In the genomic region with DNA sequence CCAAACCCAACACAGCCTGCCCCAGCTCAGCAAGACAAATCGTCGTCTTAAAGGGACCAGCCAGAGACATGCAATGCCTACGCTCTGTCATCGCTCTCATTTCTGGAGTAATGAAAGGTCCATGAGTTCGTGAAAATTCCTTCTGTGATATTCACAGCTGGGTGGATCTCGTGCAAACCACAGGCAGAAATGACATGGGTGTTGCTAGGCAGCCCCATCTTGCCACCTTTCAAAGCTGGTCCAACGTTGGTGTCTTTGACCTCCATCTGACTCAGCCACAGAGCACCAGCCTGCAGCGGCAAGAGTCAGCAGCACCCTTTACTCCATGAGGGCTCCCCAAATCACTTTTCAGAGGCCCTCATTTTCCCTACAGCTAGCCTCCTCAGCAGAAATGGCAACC, we compare ENCODE assay signal across 25 cellular contexts.
DNase-seq lines count a peak whose midpoint lies in the region; ATAC-seq, FAIRE-seq and TF ChIP-seq lines count a peak whose summit lies in the region.
"Had no signal": no experiment of that assay in that cellular context is flagged by ENCODE, and none has a peak within 500 bp of the region (broad histone marks: within the 10 kb centered on the region; RNA-seq: fewer than 3 reads in every experiment).

No MANE protein-coding gene starts in this region.

- H3K27ac ChIP-seq in H9 (ENCODE audit: insufficient read length, low read depth, low read length), result no peak overlapping the region
- no peak overlapping the region for H3K27ac ChIP-seq in H1 (ENCODE audit: low read depth, low read length)
- H3K27ac ChIP-seq in CD8-positive, alpha-beta memory T cell (ENCODE audit: low read depth, low read length), result no peak overlapping the region
- H3K27ac ChIP-seq in naive thymus-derived CD4-positive, alpha-beta T cell (ENCODE audit: low read depth, low read length), result no peak overlapping the region
- H3K27ac ChIP-seq: BLaER1 treated with 17β-estradiol and CSF1 and Interleukin-3, amounts not matched to agents 10 nM and 100 nM had no signal

- H4K20me1 ChIP-seq in H9 (ENCODE audit: control insufficient read depth, insufficient read depth, insufficient read length) (no peaks in the 10 kb centered on the region), H1 (replicated peaks in 1 of 2; ENCODE audit: control insufficient read depth in 1 of 2, insufficient read depth in 2 of 2, low read length in 2 of 2) (no peaks in the 10 kb centered on the region)
- H4K20me1 ChIP-seq: BLaER1 treated with 17β-estradiol and CSF1 and Interleukin-3, amounts not matched to agents 10 nM and 100 nM had no signal

- peaks cover 9 to 12% of the 10 kb centered on the region in 2 experiments for H3K9me3 Mint-ChIP-seq in H9
- H3K9me3 Mint-ChIP-seq in nephron progenitor cell, result peaks cover 10% of the 10 kb centered on the region
- peaks cover 0 to 4% (median 2%) of the 10 kb centered on the region in 5 donors for H3K9me3 Mint-ChIP-seq in CD8-positive, alpha-beta memory T cell
- H3K9me3 Mint-ChIP-seq in naive thymus-derived CD4-positive, alpha-beta T cell, result peaks cover 0 to 7% (median 2%) of the 10 kb centered on the region in 11 donors

- peak overlapping the region; percentile 51; the same call in 1 of the 2 replicates for H3K14ac ChIP-seq in H9 (ENCODE audit: insufficient read depth, low read length)
- peak overlapping the region; percentile 38 for H3K14ac ChIP-seq in H1 (ENCODE audit: insufficient read length)

- H3K4me1 Mint-ChIP-seq in H9 (peaks cover 75 to 80% of the 10 kb centered on the region in 2 experiments), nephron progenitor cell (peaks cover 87% of the 10 kb centered on the region)
- no peaks in the 10 kb centered on the region for H3K4me1 Mint-ChIP-seq in CD8-positive, alpha-beta memory T cell
- peaks cover 0 to 5% (median 0%) of the 10 kb centered on the region in 7 donors for H3K4me1 Mint-ChIP-seq in naive thymus-derived CD4-positive, alpha-beta T cell

- H3K9ac ChIP-seq in H9 (ENCODE audit: extremely low read depth, insufficient read length, low read length) (no peak overlapping the region), H1 (replicated peaks in 1 of 4; ENCODE audit: extremely low read depth in 1 of 4, low read depth in 3 of 4, low read length in 3 of 4) (no peak overlapping the region)
- H3K9ac ChIP-seq: BLaER1 treated with 17β-estradiol and CSF1 and Interleukin-3, amounts not matched to agents 10 nM and 100 nM had no signal

- no peak for FAIRE-seq in H1 (lab: Jason Lieb, UNC)
- FAIRE-seq: GM12891 had no signal

- no peaks in the 10 kb centered on the region; a peak in 1 of 8 replicates for H3K36me3 ChIP-seq in H1 (ENCODE audit: control insufficient read depth in 2 of 4, insufficient read depth in 4 of 4, low read length in 3 of 4)
- H3K36me3 ChIP-seq in CD8-positive, alpha-beta memory T cell (ENCODE audit: insufficient read depth, low read length), result no peaks in the 10 kb centered on the region
- no peaks in the 10 kb centered on the region for H3K36me3 ChIP-seq in naive thymus-derived CD4-positive, alpha-beta T cell (ENCODE audit: control insufficient read depth in 2 of 3, insufficient read depth in 3 of 3, low read length in 3 of 3)
- H3K36me3 ChIP-seq: BLaER1 treated with 17β-estradiol and CSF1 and Interleukin-3, amounts not matched to agents 10 nM and 100 nM; MG63 had no signal

- H2BK120ac ChIP-seq in H9 (ENCODE audit: low read depth, low read length, poor library complexity, severe bottlenecking) (no peak overlapping the region), H1 (replicated peaks; ENCODE audit: low read depth, low read length) (peak overlapping the region; percentile 10)

- H2BK20ac ChIP-seq in H9 (ENCODE audit: low read depth, low read length, poor library complexity, severe bottlenecking), result no peak overlapping the region
- no peak overlapping the region for H2BK20ac ChIP-seq in H1 (ENCODE audit: low read length)

- H4K8ac ChIP-seq in H9 (replicated peaks; ENCODE audit: insufficient read length, low read depth, low read length) (no peak overlapping the region), H1 (ENCODE audit: extremely low read depth, insufficient read depth, low read length) (no peak overlapping the region)

- no peak for TF ChIP-seq RAD21 in H1 (IDR thresholded peaks at IDR 0.05 in 1 of 2, conservative IDR thresholded peaks at IDR 0.05 in 1 of 2; ENCODE audit: low read depth in 2 of 2, low read length in 2 of 2)

- no peak for ATAC-seq in naive thymus-derived CD4-positive, alpha-beta T cell
- no peak for ATAC-seq in GM18520 (IDR thresholded peaks at IDR 0.05; ENCODE audit: unreplicated experiment)
- ATAC-seq: Panc1 had no signal

- H3K23me2 ChIP-seq in H9 (ENCODE audit: insufficient read length, low read depth, low read length, poor library complexity, severe bottlenecking) (no peaks in the 10 kb centered on the region), H1 (ENCODE audit: low read depth, low read length) (no peaks in the 10 kb centered on the region)

- H3K4me1 ChIP-seq in H9 (ENCODE audit: insufficient read depth, low read length) (peaks cover 24% of the 10 kb centered on the region), H1 (replicated peaks in 1 of 4; ENCODE audit: control insufficient read depth in 3 of 4, insufficient read depth in 4 of 4, low read length in 3 of 4) (peaks cover 17 to 37% (median 33%) of the 10 kb centered on the region in 4 experiments)
- no peaks in the 10 kb centered on the region for H3K4me1 ChIP-seq in CD8-positive, alpha-beta memory T cell (ENCODE audit: insufficient read depth, low read length)
- no peaks in the 10 kb centered on the region for H3K4me1 ChIP-seq in naive thymus-derived CD4-positive, alpha-beta T cell (ENCODE audit: control insufficient read depth in 2 of 2, insufficient read depth in 2 of 2, low read length in 2 of 2)
- H3K4me1 ChIP-seq: BLaER1 treated with 17β-estradiol and CSF1 and Interleukin-3, amounts not matched to agents 10 nM and 100 nM had no signal

- H3K36me3 Mint-ChIP-seq in H9 (ENCODE audit: insufficient read depth in 1 of 3, low read depth in 3 of 3), result peaks cover 5 to 10% (median 10%) of the 10 kb centered on the region in 3 experiments; a peak in 6 of 7 replicates
- H3K36me3 Mint-ChIP-seq in nephron progenitor cell (ENCODE audit: low read depth), result peaks cover 15% of the 10 kb centered on the region
- no peaks in the 10 kb centered on the region for H3K36me3 Mint-ChIP-seq in CD8-positive, alpha-beta memory T cell
- no peaks in the 10 kb centered on the region for H3K36me3 Mint-ChIP-seq in naive thymus-derived CD4-positive, alpha-beta T cell

- H3K27me3 ChIP-seq in H9 (ENCODE audit: insufficient read depth, low read length), result no peaks in the 10 kb centered on the region
- H3K27me3 ChIP-seq in H1 (replicated peaks in 1 of 4; ENCODE audit: control insufficient read depth in 3 of 4, extremely low read depth in 1 of 4, insufficient read depth in 3 of 4, low read length in 3 of 4), result no peaks in the 10 kb centered on the region; a peak in 2 of 7 replicates
- H3K27me3 ChIP-seq in CD8-positive, alpha-beta memory T cell (ENCODE audit: insufficient read depth, low read length, poor library complexity, severe bottlenecking), result no peaks in the 10 kb centered on the region
- no peaks in the 10 kb centered on the region for H3K27me3 ChIP-seq in naive thymus-derived CD4-positive, alpha-beta T cell (ENCODE audit: control insufficient read depth in 2 of 2, insufficient read depth in 2 of 2, low read length in 2 of 2)
- H3K27me3 ChIP-seq: BLaER1 treated with 17β-estradiol and CSF1 and Interleukin-3, amounts not matched to agents 10 nM and 100 nM; MG63 had no signal

- no peak for TF ChIP-seq EP300 in H1 (IDR thresholded peaks at IDR 0.05; ENCODE audit: borderline replicate concordance in 1 of 2, low read depth in 2 of 2, low read length in 2 of 2)

- H3K56ac ChIP-seq in H9 (ENCODE audit: insufficient read length, low read depth, low read length), result no peak overlapping the region
- no peak overlapping the region for H3K56ac ChIP-seq in H1 (replicated peaks; ENCODE audit: insufficient read length, low read depth, low read length)

- POLR2A ChIA-PET in H1 (lab: Charles Lee; ENCODE audit: partially characterized antibody), result no interaction called here
- POLR2A ChIA-PET in CD8-positive, alpha-beta memory T cell (lab: Charles Lee), result no interaction called here
- POLR2A ChIA-PET in naive thymus-derived CD4-positive, alpha-beta T cell (lab: Charles Lee), result no interaction called here

- H3K4me3 Mint-ChIP-seq in H9 (no peak overlapping the region), nephron progenitor cell (peak overlapping the region; percentile 55)
- H3K4me3 Mint-ChIP-seq in CD8-positive, alpha-beta memory T cell, result no peak overlapping the region
- H3K4me3 Mint-ChIP-seq in naive thymus-derived CD4-positive, alpha-beta T cell, result no peak overlapping the region
- H3K4me3 Mint-ChIP-seq: CD4-positive, alpha-beta T cell had no signal

- no peak overlapping the region for H2AK5ac ChIP-seq in H9 (ENCODE audit: insufficient read length, low read length)
- H2AK5ac ChIP-seq in H1 (ENCODE audit: low read depth, low read length), result peak overlapping the region; percentile 67

- TF ChIP-seq CTCF in AG10803 (conservative IDR thresholded peaks at IDR 0.05; ENCODE audit: low read length) (no peak), H9 (conservative IDR thresholded peaks at IDR 0.05) (no peak), H1 (IDR thresholded peaks at IDR 0.05; ENCODE audit: control extremely low read depth in 1 of 3, insufficient read depth in 1 of 3, low read depth in 1 of 3, low read length in 3 of 3) (no peak), nephron progenitor cell (IDR thresholded peaks at IDR 0.05) (no peak)

- no peak overlapping the region for H3K4me3 ChIP-seq in AG10803 (ENCODE audit: low read length)
- no peak overlapping the region for H3K4me3 ChIP-seq in H1 (ENCODE audit: extremely low read depth in 1 of 4, insufficient read depth in 2 of 4, low read depth in 3 of 4, low read length in 4 of 4)
- H3K4me3 ChIP-seq in CD8-positive, alpha-beta memory T cell (ENCODE audit: low read length), result no peak overlapping the region
- no peak overlapping the region for H3K4me3 ChIP-seq in naive thymus-derived CD4-positive, alpha-beta T cell (ENCODE audit: low read length)
- H3K4me3 ChIP-seq: BLaER1 treated with 17β-estradiol and CSF1 and Interleukin-3, amounts not matched to agents 10 nM and 100 nM; MG63 had no signal

- H2BK15ac ChIP-seq in H9 (ENCODE audit: low read depth, low read length) (0 out of 2 replicates have a peak overlapping the region, but pooled peaks have one; percentile 4), H1 (ENCODE audit: low read length) (0 out of 2 replicates have a peak overlapping the region, but pooled peaks have one; percentile 34)

- no CpG with 5 or more reads among the region's 8 CpGs for WGBS in H9 (ENCODE audit: extremely low coverage, insufficient read length, low lambda C conversion rate)
- 83% methylated on average over 8 of the region's 8 CpGs; no CpG with 5 or more reads in 1 of the 2 experiments for WGBS in H1 (ENCODE audit: extremely low coverage in 1 of 2, insufficient coverage in 1 of 2, insufficient read length in 1 of 2, insufficient replicate concordance in 2 of 2, low coverage in 1 of 2, low lambda C conversion rate in 2 of 2, missing lambda C conversion rate in 1 of 2), 2 experiments

- H4K91ac ChIP-seq in H9 (ENCODE audit: insufficient read length, low read depth, low read length) (no peak overlapping the region), H1 (replicated peaks; ENCODE audit: insufficient read length, low read length) (peak overlapping the region; percentile 32)

- H3K79me1 ChIP-seq in H9 (ENCODE audit: insufficient read depth, low read depth, low read length, poor library complexity, severe bottlenecking), result no peaks in the 10 kb centered on the region
- H3K79me1 ChIP-seq in H1 (ENCODE audit: low read depth, low read length), result no peaks in the 10 kb centered on the region

- H2AFZ ChIP-seq in H9 (ENCODE audit: low read length), result no peak overlapping the region
- no peak overlapping the region for H2AFZ ChIP-seq in H1 (ENCODE audit: low read length)

- intact Hi-C loops in naive thymus-derived CD4-positive, alpha-beta T cell (cut with micrococcal nuclease), result no loop called here

- H3K79me2 ChIP-seq in H9 (ENCODE audit: insufficient read depth, low read length) (no peaks in the 10 kb centered on the region), H1 (ENCODE audit: control insufficient read depth in 1 of 2, insufficient read depth in 2 of 2, low read length in 2 of 2) (no peaks in the 10 kb centered on the region)

- no peak overlapping the region for H3K18ac ChIP-seq in H9 (ENCODE audit: insufficient read length, low read depth, low read length)
- H3K18ac ChIP-seq in H1 (ENCODE audit: extremely low read depth, low read length), result peak overlapping the region; percentile 41; the same call in 1 of the 2 replicates

- H3K9me3 ChIP-seq in H9 (ENCODE audit: control insufficient read depth, low read depth, low read length) (no peaks in the 10 kb centered on the region), H1 (ENCODE audit: insufficient read depth in 2 of 2, low read depth in 1 of 2, low read length in 1 of 2) (no peaks in the 10 kb centered on the region)
- no peaks in the 10 kb centered on the region for H3K9me3 ChIP-seq in CD8-positive, alpha-beta memory T cell (ENCODE audit: low read length)
- H3K9me3 ChIP-seq in naive thymus-derived CD4-positive, alpha-beta T cell (ENCODE audit: control insufficient read depth in 2 of 3, low read length in 3 of 3), result no peaks in the 10 kb centered on the region

- H3K27ac Mint-ChIP-seq in H9 (peak overlapping the region in 1 of 3 experiments; percentile 27; a peak in 2 of 7 replicates), nephron progenitor cell (peak overlapping the region; percentile 68)
- no peak overlapping the region for H3K27ac Mint-ChIP-seq in CD8-positive, alpha-beta memory T cell
- H3K27ac Mint-ChIP-seq in naive thymus-derived CD4-positive, alpha-beta T cell, result no peak overlapping the region
- H3K27ac Mint-ChIP-seq: CD4-positive, alpha-beta T cell had no signal

- H3K4ac ChIP-seq in H9 (ENCODE audit: low read depth, low read length), result no peak overlapping the region
- no peak overlapping the region for H3K4ac ChIP-seq in H1 (replicated peaks; ENCODE audit: insufficient read length, low read depth, low read length)

- TF ChIP-seq POLR2A in H1 (IDR thresholded peaks at IDR 0.05; ENCODE audit: control extremely low read depth in 1 of 2, low read depth in 2 of 2, low read length in 2 of 2), result no peak

- no peak overlapping the region for H4K5ac ChIP-seq in H9 (ENCODE audit: insufficient read length, low read depth, low read length)
- H4K5ac ChIP-seq in H1 (ENCODE audit: insufficient read length, low read depth, low read length), result no peak overlapping the region

- peak; percentile 19 for DNase-seq in AG10803 (ENCODE audit: low read depth)
- no peak for DNase-seq in H9
- no peak for DNase-seq in H1 (ENCODE audit: low read depth in 1 of 2, low spot score in 2 of 2)
- no peak for DNase-seq in nephron progenitor cell
- no peak for DNase-seq in CD8-positive, alpha-beta memory T cell
- DNase-seq in naive thymus-derived CD4-positive, alpha-beta T cell, result no peak
- DNase-seq: 8988T; ACHN; CD4-positive, alpha-beta T cell; COR-L47; EL; GF-D8; H7; KBM-7; MG63; NCI-H2081; NCI-H2171; NCI-H226; NCI-H510A; NCI-H69; SHP77 treated with DMSO at 0.1 percent for 48 hours had no signal

- H2BK5ac ChIP-seq in H9 (ENCODE audit: insufficient read length, low read length) (no peak overlapping the region), H1 (ENCODE audit: low read depth, low read length) (0 out of 2 replicates have a peak overlapping the region, but pooled peaks have one; percentile 18)

- no peaks in the 10 kb centered on the region; the same call in 1 of the 2 replicates for H3K27me3 Mint-ChIP-seq in H9 (ENCODE audit: low read depth)
- H3K27me3 Mint-ChIP-seq in nephron progenitor cell (ENCODE audit: low read depth, poor library complexity), result peaks cover 4% of the 10 kb centered on the region
- H3K27me3 Mint-ChIP-seq in CD8-positive, alpha-beta memory T cell, result peaks cover 0 to 4% of the 10 kb centered on the region in 2 donors
- peaks cover 0 to 5% (median 0%) of the 10 kb centered on the region in 5 donors for H3K27me3 Mint-ChIP-seq in naive thymus-derived CD4-positive, alpha-beta T cell

- H3K23ac ChIP-seq in H9 (ENCODE audit: insufficient read length, low read depth, low read length) (no peak overlapping the region), H1 (ENCODE audit: insufficient read length) (no peak overlapping the region)

- H2BK12ac ChIP-seq in H9 (ENCODE audit: insufficient read length, low read depth, low read length), result no peak overlapping the region
- H2BK12ac ChIP-seq in H1 (ENCODE audit: low read depth, low read length), result peak overlapping the region; percentile 80; the same call in 1 of the 2 replicates

- no peak overlapping the region for H3K4me2 ChIP-seq in H9 (ENCODE audit: insufficient read depth, insufficient read length, low read length)
- H3K4me2 ChIP-seq in H1 (ENCODE audit: insufficient read depth in 1 of 2, low read depth in 2 of 2, low read length in 2 of 2), result no peak overlapping the region
- H3K4me2 ChIP-seq: BLaER1 treated with 17β-estradiol and CSF1 and Interleukin-3, amounts not matched to agents 10 nM and 100 nM had no signal

- CTCF ChIA-PET in H1 (lab: Charles Lee; ENCODE audit: partially characterized antibody), result interaction anchor here (0.9 to 1.5 kb wide), 2 partner anchors 22 to 33 kb away, joined by 3 to 5 read pairs; no protein-coding TSS in a partner anchor
- CTCF ChIA-PET in CD8-positive, alpha-beta memory T cell (lab: Charles Lee), result no interaction called here
- CTCF ChIA-PET in naive thymus-derived CD4-positive, alpha-beta T cell (lab: Charles Lee), result no interaction called here

- H3T11ph ChIP-seq in H9 (ENCODE audit: low read length), result no peak overlapping the region
